In genomic region chr13:40640845-40641458, GRCh38 we compare ENCODE assay signal across 12 cellular contexts. TPM values are rescaled to one million over a fixed set of nuclear protein-coding genes. Genes with fewer than 3 reads are reported as not detected.
DNase-seq lines count a peak whose midpoint lies in the region; ATAC-seq and TF ChIP-seq lines count a peak whose summit lies in the region.
"Had no signal": no experiment of that assay in that cellular context is flagged by ENCODE, and none has a peak within 500 bp of the region (broad histone marks: within the 10 kb centered on the region; RNA-seq: fewer than 3 reads in every experiment).

No MANE protein-coding gene starts in this region.

- ATAC-seq in activated T-helper 17 cell treated with anti-CD3 and anti-CD28 coated beads, Interleukin-2, amount 50 U/mL, for 72 hours (replicated peaks), result peak; percentile 69
- no peak for ATAC-seq in memory B cell (ENCODE audit: low read depth)
- ATAC-seq in HG03469 (IDR thresholded peaks at IDR 0.05; ENCODE audit: unreplicated experiment), result no peak
- ATAC-seq in HG02642 (IDR thresholded peaks at IDR 0.05; ENCODE audit: poor library complexity, unreplicated experiment), result no peak
- ATAC-seq: HCT116, K562 had no signal

- no peak overlapping the region for H3K4me3 ChIP-seq in OCI-LY1 (ENCODE audit: low read depth, low read length, poor library complexity, severe bottlenecking)
- H3K4me3 ChIP-seq: K562 had no signal

- peaks cover 100% of the 10 kb centered on the region for H3K79me2 ChIP-seq in OCI-LY1 (ENCODE audit: insufficient read depth, low read length)

- peaks cover 98% of the 10 kb centered on the region for H3K4me1 ChIP-seq in OCI-LY1 (ENCODE audit: insufficient read depth, low read length, severe bottlenecking)

- H3K9me3 ChIP-seq in OCI-LY1 (ENCODE audit: low read length), result no peaks in the 10 kb centered on the region

- H3K9me2 ChIP-seq in OCI-LY1 (ENCODE audit: low read depth, low read length), result no peaks in the 10 kb centered on the region

- H3K36me3 ChIP-seq in OCI-LY1 (ENCODE audit: insufficient read depth, low read length), result peaks cover 21% of the 10 kb centered on the region; the same call in 1 of the 2 replicates

- CTCF ChIA-PET in HEK293T (lab: Yijun Ruan, JAX), result interaction anchor here (0.5 kb wide), 1 partner anchor 210 kb away, joined by 5 read pairs; no protein-coding TSS in a partner anchor

- peak overlapping the region; percentile 52 for H3K4me3 Mint-ChIP-seq in activated T-helper 17 cell treated with anti-CD3 and anti-CD28 coated beads, Interleukin-2, amount 50 U/mL, for 72 hours
- H3K4me3 Mint-ChIP-seq in memory B cell, result no peak overlapping the region

- H3K9me3 Mint-ChIP-seq in activated T-helper 17 cell treated with anti-CD3 and anti-CD28 coated beads, Interleukin-2, amount 50 U/mL, for 72 hours, result no peaks in the 10 kb centered on the region
- no peaks in the 10 kb centered on the region for H3K9me3 Mint-ChIP-seq in memory B cell

- H3K27me3 Mint-ChIP-seq in activated T-helper 17 cell treated with anti-CD3 and anti-CD28 coated beads, Interleukin-2, amount 50 U/mL, for 72 hours, result no peaks in the 10 kb centered on the region
- H3K27me3 Mint-ChIP-seq in memory B cell, result no peaks in the 10 kb centered on the region

- no peaks in the 10 kb centered on the region for H4K20me1 ChIP-seq in OCI-LY1 (ENCODE audit: insufficient read depth, low read length)

- TF ChIP-seq CTCF in OCI-LY1 (IDR thresholded peaks at IDR 0.05; ENCODE audit: low read length), result no peak

- no peak overlapping the region for H2AFZ ChIP-seq in OCI-LY1 (ENCODE audit: low read length)

- no peak overlapping the region for H3K9ac ChIP-seq in OCI-LY1 (ENCODE audit: low read length)

- H3F3A ChIP-seq in OCI-LY1 (ENCODE audit: insufficient read depth, low read length), result no peaks in the 10 kb centered on the region

- peak overlapping the region; percentile 52 for H3K27ac ChIP-seq in OCI-LY1 (ENCODE audit: low read depth, low read length, poor library complexity, severe bottlenecking)

- H3K27ac Mint-ChIP-seq in activated T-helper 17 cell treated with anti-CD3 and anti-CD28 coated beads, Interleukin-2, amount 50 U/mL, for 72 hours, result peak overlapping the region; percentile 85
- H3K27ac Mint-ChIP-seq in memory B cell, result peak overlapping the region; percentile 41

- POLR2A ChIA-PET in HEK293T (lab: Yijun Ruan, JAX), result no interaction called here

- peaks cover 77% of the 10 kb centered on the region for H3K4me1 Mint-ChIP-seq in activated T-helper 17 cell treated with anti-CD3 and anti-CD28 coated beads, Interleukin-2, amount 50 U/mL, for 72 hours
- H3K4me1 Mint-ChIP-seq in memory B cell, result peaks cover 53% of the 10 kb centered on the region

- no peaks in the 10 kb centered on the region for H3K27me3 ChIP-seq in OCI-LY1 (ENCODE audit: insufficient read depth, low read length)

- H3K36me3 Mint-ChIP-seq in activated T-helper 17 cell treated with anti-CD3 and anti-CD28 coated beads, Interleukin-2, amount 50 U/mL, for 72 hours (ENCODE audit: low read depth), result peaks cover 72% of the 10 kb centered on the region
- H3K36me3 Mint-ChIP-seq in memory B cell, result peaks cover 13% of the 10 kb centered on the region

- peak; percentile 23 for DNase-seq in Daoy (ENCODE audit: low read depth)
- DNase-seq in memory B cell (ENCODE audit: low spot score in 2 of 2), result no peak
- no peak for DNase-seq in HEK293T (ENCODE audit: extremely low spot score)
- no peak for DNase-seq in ecto neural progenitor cell (ENCODE audit: low spot score)
- DNase-seq: NCI-H2171 treated with DMSO at 0.1 percent for 48 hours, RPMI8226 had no signal

- no peak overlapping the region; the same call in 1 of the 2 replicates for H3K4me2 ChIP-seq in OCI-LY1 (ENCODE audit: low read length)

TF ChIP-seq in HEK293T, 16 proteins besides CTCF, POLR2A, EP300 and RAD21:
- TF ChIP-seq FOXK2 (IDR thresholded peaks at IDR 0.05), result no peak
- TF ChIP-seq HDGF (IDR thresholded peaks at IDR 0.05; ENCODE audit: borderline replicate concordance), result no peak
- no peak for TF ChIP-seq FOXM1 (IDR thresholded peaks at IDR 0.05; ENCODE audit: borderline replicate concordance)
- no peak for TF ChIP-seq ELF4 (IDR thresholded peaks at IDR 0.05)
- no peak for TF ChIP-seq TARDBP (IDR thresholded peaks at IDR 0.05)
- TF ChIP-seq, protein P1, sequence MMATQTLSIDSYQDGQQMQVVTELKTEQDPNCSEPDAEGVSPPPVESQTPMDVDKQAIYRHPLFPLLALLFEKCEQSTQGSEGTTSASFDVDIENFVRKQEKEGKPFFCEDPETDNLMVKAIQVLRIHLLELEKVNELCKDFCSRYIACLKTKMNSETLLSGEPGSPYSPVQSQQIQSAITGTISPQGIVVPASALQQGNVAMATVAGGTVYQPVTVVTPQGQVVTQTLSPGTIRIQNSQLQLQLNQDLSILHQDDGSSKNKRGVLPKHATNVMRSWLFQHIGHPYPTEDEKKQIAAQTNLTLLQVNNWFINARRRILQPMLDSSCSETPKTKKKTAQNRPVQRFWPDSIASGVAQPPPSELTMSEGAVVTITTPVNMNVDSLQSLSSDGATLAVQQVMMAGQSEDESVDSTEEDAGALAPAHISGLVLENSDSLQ (IDR thresholded peaks at IDR 0.05), result no peak
- TF ChIP-seq CTBP1 (IDR thresholded peaks at IDR 0.05; ENCODE audit: borderline replicate concordance), result no peak
- no peak for TF ChIP-seq ZNF384 (IDR thresholded peaks at IDR 0.05)
- TF ChIP-seq L3MBTL2 (conservative IDR thresholded peaks at IDR 0.05), result no peak
- TF ChIP-seq FOXA1 (IDR thresholded peaks at IDR 0.05), result no peak
- TF ChIP-seq SP1 (IDR thresholded peaks at IDR 0.05), result no peak
- TF ChIP-seq NFRKB (IDR thresholded peaks at IDR 0.05), result no peak
- TF ChIP-seq LEF1 (IDR thresholded peaks at IDR 0.05; ENCODE audit: borderline replicate concordance), result no peak
- TF ChIP-seq ARNT (IDR thresholded peaks at IDR 0.05), result no peak
- no peak for TF ChIP-seq SUZ12 (IDR thresholded peaks at IDR 0.05)
- TF ChIP-seq BHLHE40 (IDR thresholded peaks at IDR 0.05; ENCODE audit: borderline replicate concordance), result no peak

RNA-seq across cellular contexts. Expression of gene FOXO1, which starts 25.5 kb away (rescaled TPM):
- total RNA-seq in Daoy (2014; rRNA removed; shearing (Covaris generic)), result 3.8 and 5.0 TPM in 2 replicates
- total RNA-seq in activated T-helper 17 cell treated with anti-CD3 and anti-CD28 coated beads, Interleukin-2, amount 50 U/mL, for 72 hours, result 10 to 100 TPM; 32.0 to 48.9 TPM
